Comparison of ENCODE assay signal across 11 cellular contexts in the genomic region with DNA sequence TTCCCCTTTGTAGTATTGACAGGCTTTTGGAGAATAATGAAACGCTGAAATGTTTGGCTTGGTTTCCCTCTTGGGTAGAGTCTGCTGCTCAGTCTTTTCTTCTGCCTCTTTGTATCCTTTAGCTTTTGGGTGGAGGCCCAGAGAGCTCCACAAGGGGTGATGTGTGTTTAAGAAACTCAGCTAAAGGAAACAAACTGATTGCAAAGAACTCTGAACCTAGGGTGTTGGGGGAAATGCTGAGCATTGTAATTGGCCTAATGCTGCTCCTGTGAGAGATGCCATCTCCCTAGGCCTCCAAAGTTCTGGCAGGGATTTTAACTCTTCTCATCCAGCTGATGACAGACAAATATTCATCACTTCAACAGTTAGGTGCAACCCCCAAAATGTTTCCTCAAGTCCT. TPM values are rescaled to one million over a fixed set of nuclear protein-coding genes. Genes with fewer than 3 reads are reported as not detected.
A peak's percentile ranks its signal among the peaks of the same experiment; 100 is the strongest.
DNase-seq lines count a peak whose midpoint lies in the region; ATAC-seq, FAIRE-seq and TF ChIP-seq lines count a peak whose summit lies in the region.
"Had no signal": no experiment of that assay in that cellular context is flagged by ENCODE, and none has a peak within 500 bp of the region (broad histone marks: within the 10 kb centered on the region; RNA-seq: fewer than 3 reads in every experiment).

No MANE protein-coding gene starts in this region.

- POLR2A ChIA-PET in MCF 10A (lab: Yijun Ruan, JAX) = interaction anchor here (0.6 to 6.5 kb wide), 12 partner anchors 11 to 522 kb away, joined by 3 to 120 read pairs (median 5); a partner anchor contains a TSS

- no peaks in the 10 kb centered on the region for H3K79me2 ChIP-seq in mammary epithelial cell (ENCODE audit: insufficient read depth, low read length)

- H3K27me3 ChIP-seq in mammary epithelial cell (ENCODE audit: insufficient read depth, low read length) (no peaks in the 10 kb centered on the region), lower lobe of right lung (ENCODE audit: low read depth) (no peaks in the 10 kb centered on the region)

- H3K36me3 Mint-ChIP-seq in MCF 10A (ENCODE audit: insufficient read depth, unreplicated experiment) = no peaks in the 10 kb centered on the region

- H3K36me3 ChIP-seq in mammary epithelial cell (ENCODE audit: insufficient read depth, low read length) (no peaks in the 10 kb centered on the region), lower lobe of right lung (no peaks in the 10 kb centered on the region)

- H3K27ac ChIP-seq in mammary epithelial cell (ENCODE audit: insufficient read depth, low read depth, low read length) = peak overlapping the region; percentile 78
- H3K27ac ChIP-seq in coronary artery = peak overlapping the region; percentile 61 to 79
- H3K27ac ChIP-seq in lower lobe of right lung = no peak overlapping the region
- H3K27ac ChIP-seq: 22Rv1 had no signal

- BruUV-seq in mammary epithelial cell (replicated peaks; lab: Mats Ljungman, UMichigan) (no TSS peak), MCF 10A (replicated peaks; lab: Mats Ljungman, UMichigan) (no TSS peak)

- no peak for ATAC-seq in GM21381 (IDR thresholded peaks at IDR 0.05; ENCODE audit: unreplicated experiment)
- no peak for ATAC-seq in lower lobe of right lung

- H3K4me1 Mint-ChIP-seq in MCF 10A (ENCODE audit: insufficient read depth, unreplicated experiment) = peaks cover 46% of the 10 kb centered on the region

- H3K27ac Mint-ChIP-seq in MCF 10A (ENCODE audit: low read depth, unreplicated experiment) = no peak overlapping the region

- intact Hi-C loops in mammary epithelial cell (cut with micrococcal nuclease) (loop anchor here (1.0 kb wide), 1 partner anchor 21 kb away; no protein-coding TSS in a partner anchor), MCF 10A (cut with micrococcal nuclease) (no loop called here), lower lobe of right lung (cut with DNase I) (no loop called here)

- DNase-seq in mammary epithelial cell (no peak), MCF 10A (ENCODE audit: unreplicated experiment) (no peak), coronary artery (ENCODE audit: low spot score) (no peak), medulla oblongata (ENCODE audit: extremely low spot score) (peak; percentile 90), urothelium cell line (ENCODE audit: low spot score) (peak; percentile 31), lower lobe of right lung (no peak)
- DNase-seq in activated effector memory CD4-positive, alpha-beta T cell treated with Interleukin-2 at 50 U/mL for 16 hours = no peak
- DNase-seq: NCI-H2171 treated with DMSO at 0.1 percent for 48 hours had no signal

- no peak overlapping the region for H3K4me3 Mint-ChIP-seq in MCF 10A (ENCODE audit: unreplicated experiment)

- no peaks in the 10 kb centered on the region for H3K27me3 Mint-ChIP-seq in MCF 10A (ENCODE audit: insufficient read depth, unreplicated experiment)

- H3K4me3 ChIP-seq in mammary epithelial cell (replicated peaks in 1 of 3; ENCODE audit: insufficient read depth in 1 of 3, low read depth in 2 of 3, low read length in 3 of 3) (no peak overlapping the region), coronary artery (no peak overlapping the region), lower lobe of right lung (no peak overlapping the region)

- FAIRE-seq in urothelium cell line (lab: Jason Lieb, UNC) = no peak
- FAIRE-seq: G401.6 had no signal

- H3K9ac ChIP-seq in mammary epithelial cell (ENCODE audit: insufficient read depth, low read length) = no peak overlapping the region

- no peaks in the 10 kb centered on the region for H3K9me3 Mint-ChIP-seq in MCF 10A (ENCODE audit: unreplicated experiment)

- H3K4me1 ChIP-seq in mammary epithelial cell (ENCODE audit: insufficient read depth, low read length) (peaks cover 70% of the 10 kb centered on the region), lower lobe of right lung (peaks cover 43% of the 10 kb centered on the region)

- no peak overlapping the region for H2AFZ ChIP-seq in mammary epithelial cell (ENCODE audit: low read depth, low read length)

- H3K9me3 ChIP-seq in mammary epithelial cell (replicated peaks; ENCODE audit: insufficient read depth, low read length) = no peaks in the 10 kb centered on the region
- no peaks in the 10 kb centered on the region for H3K9me3 ChIP-seq in lower lobe of right lung

- in situ Hi-C loops in mammary epithelial cell (cut with MboI; ENCODE audit: low sequenced_read_pairs in 2 of 2) = loop anchor here in 1 of 2 donors (10.0 kb wide), 1 partner anchor 137 kb away; a partner anchor contains a TSS

- dilution Hi-C loops in mammary epithelial cell (cut with HindIII; ENCODE audit: low sequenced_read_pairs) = no loop called here

- TF ChIP-seq CTCF in mammary epithelial cell (conservative IDR thresholded peaks at IDR 0.05 in 1 of 2, IDR thresholded peaks at IDR 0.05 in 1 of 2; ENCODE audit: extremely low read depth in 1 of 2, insufficient read depth in 1 of 2, low read depth in 1 of 2, low read length in 2 of 2) (no peak), MCF 10A (IDR thresholded peaks at IDR 0.05; ENCODE audit: unreplicated experiment) (no peak), coronary artery (IDR thresholded peaks at IDR 0.05) (peak; percentile 8), lower lobe of right lung (IDR thresholded peaks at IDR 0.05) (no peak)

- 0% methylated on average over 1 of the region's 1 CpG for WGBS in mammary epithelial cell (ENCODE audit: low coverage, missing lambda C conversion rate)

- H4K20me1 ChIP-seq in mammary epithelial cell (ENCODE audit: insufficient read depth, low read length) = no peaks in the 10 kb centered on the region

- H3K4me2 ChIP-seq in mammary epithelial cell (ENCODE audit: insufficient read depth, low read depth, low read length) = peak overlapping the region; percentile 38

- CTCF ChIA-PET in mammary epithelial cell (lab: Charles Lee; ENCODE audit: low non-redundant PET) (interaction anchor here (0.8 kb wide), 1 partner anchor 27 kb away, joined by 4 read pairs; no protein-coding TSS in a partner anchor), MCF 10A (lab: Yijun Ruan, JAX) (interaction anchor here (0.8 to 1.2 kb wide), 5 partner anchors 10 to 137 kb away, joined by 3 to 9 read pairs (median 4); no protein-coding TSS in a partner anchor)

RNA-seq across cellular contexts. Expression of a gene that starts 30.7 kb away (rescaled TPM):
- total RNA-seq in mammary epithelial cell (1 to 10 TPM; 9.3 to 9.7 TPM), MCF 10A (2022) (12.0 and 13.5 TPM in 2 replicates), lower lobe of right lung (18.1 TPM)
- polyA plus RNA-seq in mammary epithelial cell = 6.8 TPM
- 2.3 TPM for polyA minus RNA-seq in mammary epithelial cell

Comparison
In these comparisons a context has a peak if more than half of its experiments do, and no peak if none do; other contexts are left out.
1. DNase-seq: peak in medulla oblongata (single experiment) and urothelium cell line (single experiment); none in mammary epithelial cell (single experiment), MCF 10A (single experiment), coronary artery (single experiment), activated effector memory CD4-positive, alpha-beta T cell treated with Interleukin-2 at 50 U/mL for 16 hours (single experiment) and lower lobe of right lung (single experiment).